ENCODE assay signal across 1 cellular context in the genomic region with DNA sequence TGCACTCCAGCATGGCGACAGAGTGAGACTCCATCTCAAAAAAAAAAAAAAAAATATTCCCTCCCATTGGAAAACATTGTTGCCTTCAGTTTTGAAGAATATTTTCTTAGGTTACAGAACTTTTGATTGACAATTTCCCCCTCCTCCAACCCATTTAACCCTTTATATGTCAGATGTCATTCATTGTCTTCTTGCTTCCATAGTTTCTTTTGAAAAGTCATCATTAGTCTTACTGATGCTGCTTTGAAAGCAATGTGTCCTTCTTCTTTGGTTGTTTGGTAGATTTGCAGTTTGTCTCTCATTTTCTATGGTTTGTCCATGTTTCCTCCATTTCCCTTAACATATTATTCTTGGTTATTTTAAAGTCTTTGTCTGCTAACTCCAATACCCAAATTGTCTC.
A peak's percentile ranks its signal among the peaks of the same experiment; 100 is the strongest.
TF ChIP-seq lines count a peak whose summit lies in the region.

No MANE protein-coding gene starts in this region.

TF ChIP-seq in HepG2, 621 proteins besides CTCF, POLR2A, EP300 and RAD21:
- TF ChIP-seq, protein P1, sequence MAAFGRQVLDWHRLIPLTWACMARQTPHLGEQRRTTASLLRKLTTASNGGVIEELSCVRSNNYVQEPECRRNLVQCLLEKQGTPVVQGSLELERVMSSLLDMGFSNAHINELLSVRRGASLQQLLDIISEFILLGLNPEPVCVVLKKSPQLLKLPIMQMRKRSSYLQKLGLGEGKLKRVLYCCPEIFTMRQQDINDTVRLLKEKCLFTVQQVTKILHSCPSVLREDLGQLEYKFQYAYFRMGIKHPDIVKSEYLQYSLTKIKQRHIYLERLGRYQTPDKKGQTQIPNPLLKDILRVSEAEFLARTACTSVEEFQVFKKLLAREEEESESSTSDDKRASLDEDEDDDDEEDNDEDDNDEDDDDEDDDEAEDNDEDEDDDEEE (CRISPR knock-in tag; IDR thresholded peaks at IDR 0.05), result no peak
- no peak for TF ChIP-seq ZBTB21 (CRISPR knock-in tag; IDR thresholded peaks at IDR 0.05)
- 0 out of 2 replicates have a peak, but pooled peaks have one; percentile 39 for TF ChIP-seq ZNF652 (CRISPR knock-in tag; IDR thresholded peaks at IDR 0.05; ENCODE audit: borderline replicate concordance, low read depth)
- TF ChIP-seq ZSCAN29 (CRISPR knock-in tag; conservative IDR thresholded peaks at IDR 0.05), result no peak
- TF ChIP-seq, protein P2, sequence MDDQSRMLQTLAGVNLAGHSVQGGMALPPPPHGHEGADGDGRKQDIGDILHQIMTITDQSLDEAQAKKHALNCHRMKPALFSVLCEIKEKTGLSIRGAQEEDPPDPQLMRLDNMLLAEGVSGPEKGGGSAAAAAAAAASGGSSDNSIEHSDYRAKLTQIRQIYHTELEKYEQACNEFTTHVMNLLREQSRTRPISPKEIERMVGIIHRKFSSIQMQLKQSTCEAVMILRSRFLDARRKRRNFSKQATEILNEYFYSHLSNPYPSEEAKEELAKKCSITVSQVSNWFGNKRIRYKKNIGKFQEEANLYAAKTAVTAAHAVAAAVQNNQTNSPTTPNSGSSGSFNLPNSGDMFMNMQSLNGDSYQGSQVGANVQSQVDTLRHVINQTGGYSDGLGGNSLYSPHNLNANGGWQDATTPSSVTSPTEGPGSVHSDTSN (CRISPR knock-in tag; IDR thresholded peaks at IDR 0.05; ENCODE audit: borderline replicate concordance), result no peak
- TF ChIP-seq, protein P3, sequence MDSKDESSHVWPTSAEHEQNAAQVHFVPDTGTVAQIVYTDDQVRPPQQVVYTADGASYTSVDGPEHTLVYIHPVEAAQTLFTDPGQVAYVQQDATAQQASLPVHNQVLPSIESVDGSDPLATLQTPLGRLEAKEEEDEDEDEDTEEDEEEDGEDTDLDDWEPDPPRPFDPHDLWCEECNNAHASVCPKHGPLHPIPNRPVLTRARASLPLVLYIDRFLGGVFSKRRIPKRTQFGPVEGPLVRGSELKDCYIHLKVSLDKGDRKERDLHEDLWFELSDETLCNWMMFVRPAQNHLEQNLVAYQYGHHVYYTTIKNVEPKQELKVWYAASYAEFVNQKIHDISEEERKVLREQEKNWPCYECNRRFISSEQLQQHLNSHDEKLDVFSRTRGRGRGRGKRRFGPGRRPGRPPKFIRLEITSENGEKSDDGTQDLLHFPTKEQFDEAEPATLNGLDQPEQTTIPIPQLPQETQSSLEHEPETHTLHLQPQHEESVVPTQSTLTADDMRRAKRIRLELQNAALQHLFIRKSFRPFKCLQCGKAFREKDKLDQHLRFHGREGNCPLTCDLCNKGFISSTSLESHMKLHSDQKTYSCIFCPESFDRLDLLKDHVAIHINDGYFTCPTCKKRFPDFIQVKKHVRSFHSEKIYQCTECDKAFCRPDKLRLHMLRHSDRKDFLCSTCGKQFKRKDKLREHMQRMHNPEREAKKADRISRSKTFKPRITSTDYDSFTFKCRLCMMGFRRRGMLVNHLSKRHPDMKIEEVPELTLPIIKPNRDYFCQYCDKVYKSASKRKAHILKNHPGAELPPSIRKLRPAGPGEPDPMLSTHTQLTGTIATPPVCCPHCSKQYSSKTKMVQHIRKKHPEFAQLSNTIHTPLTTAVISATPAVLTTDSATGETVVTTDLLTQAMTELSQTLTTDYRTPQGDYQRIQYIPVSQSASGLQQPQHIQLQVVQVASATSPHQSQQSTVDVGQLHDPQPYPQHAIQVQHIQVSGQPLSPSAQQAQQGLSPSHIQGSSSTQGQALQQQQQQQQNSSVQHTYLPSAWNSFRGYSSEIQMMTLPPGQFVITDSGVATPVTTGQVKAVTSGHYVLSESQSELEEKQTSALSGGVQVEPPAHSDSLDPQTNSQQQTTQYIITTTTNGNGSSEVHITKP (CRISPR knock-in tag; IDR thresholded peaks at IDR 0.05; ENCODE audit: low read depth), result no peak
- TF ChIP-seq ZNF317 (CRISPR knock-in tag; IDR thresholded peaks at IDR 0.05), result peak; percentile 98
- no peak for TF ChIP-seq ZNF614 (CRISPR knock-in tag; IDR thresholded peaks at IDR 0.05; ENCODE audit: borderline replicate concordance)
- TF ChIP-seq ERF (CRISPR knock-in tag; IDR thresholded peaks at IDR 0.05), result no peak
- TF ChIP-seq ZNF382 (CRISPR knock-in tag; IDR thresholded peaks at IDR 0.05; ENCODE audit: borderline replicate concordance), result no peak
